In the genomic region with DNA sequence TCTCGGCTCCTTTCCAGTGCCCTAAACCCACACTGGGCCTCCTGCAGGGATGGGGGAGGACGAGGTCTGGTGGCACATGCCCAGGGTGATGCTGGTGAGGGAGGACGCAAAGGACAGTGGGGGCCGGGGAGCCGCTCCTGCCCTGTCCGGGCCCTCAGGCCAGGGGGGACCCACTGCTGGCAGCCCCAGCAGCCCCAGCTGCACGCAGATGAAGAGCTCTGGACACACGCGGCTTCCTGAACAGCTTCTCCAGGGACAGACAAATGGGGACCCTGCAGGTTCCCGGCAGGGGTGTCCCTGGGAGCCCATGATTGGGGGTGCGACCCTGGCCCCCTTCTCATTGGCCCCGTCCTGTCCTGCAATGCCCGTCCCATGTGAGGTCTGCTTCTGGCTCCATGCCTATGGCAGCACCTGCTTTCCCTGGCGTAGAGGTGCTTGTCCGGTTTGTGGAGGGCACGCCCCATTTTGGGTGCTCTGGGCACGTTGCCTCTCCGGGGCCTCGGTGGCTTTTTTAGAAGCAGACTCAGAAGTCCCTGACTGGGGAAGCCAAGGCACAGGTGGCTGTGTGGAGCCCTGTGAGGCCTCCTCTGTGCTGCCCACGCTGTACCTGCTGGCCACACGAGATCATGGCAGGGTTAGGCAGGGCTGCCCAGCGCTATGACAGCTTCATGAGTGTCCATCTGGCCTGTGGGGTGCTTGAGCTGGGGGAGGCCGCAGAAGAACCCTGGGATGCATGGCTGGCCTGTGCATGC, we compare ENCODE assay signal across 22 cellular contexts. TPM values are rescaled to one million over a fixed set of nuclear protein-coding genes. Genes with fewer than 3 reads are reported as not detected.
DNase-seq lines count a peak whose midpoint lies in the region; ATAC-seq and TF ChIP-seq lines count a peak whose summit lies in the region.
"Had no signal": no experiment of that assay in that cellular context is flagged by ENCODE, and none has a peak within 500 bp of the region (broad histone marks: within the 10 kb centered on the region; RNA-seq: fewer than 3 reads in every experiment).

No MANE protein-coding gene starts in this region.

- no peaks in the 10 kb centered on the region for H3K27me3 ChIP-seq in AG04450 (ENCODE audit: control insufficient read depth, insufficient read depth, low read length)
- no peaks in the 10 kb centered on the region for H3K27me3 ChIP-seq in NT2/D1 (ENCODE audit: insufficient read depth, insufficient read length)
- H3K27me3 ChIP-seq in trophoblast cell (ENCODE audit: insufficient read depth, low read length) = no peaks in the 10 kb centered on the region
- H3K27me3 ChIP-seq: suprapubic skin had no signal

- no peak for ATAC-seq in HG03139 (IDR thresholded peaks at IDR 0.05; ENCODE audit: unreplicated experiment)
- no peak for ATAC-seq in GM18868 (IDR thresholded peaks at IDR 0.05; ENCODE audit: unreplicated experiment)
- ATAC-seq: activated CD8-positive, alpha-beta T cell treated with anti-CD3 and anti-CD28 coated beads for 36 hours; CD8-positive, alpha-beta T cell; effector memory CD8-positive, alpha-beta T cell; GM23338 had no signal

- peak overlapping the region; percentile 72 for H3K14ac ChIP-seq in trophoblast cell (ENCODE audit: low read length)

- DNase-seq in AG04450 (ENCODE audit: low read depth, low spot score) (no peak), NT2/D1 (ENCODE audit: low read depth, low spot score) (no peak), coronary artery (ENCODE audit: low spot score) (no peak), trophoblast cell (no peak), NCI-H2081 (lab: John Stamatoyannopoulos, UW) (no peak)
- no peak for DNase-seq in stimulated activated CD4-positive, alpha-beta T cell treated with anti-CD3 and anti-CD28 coated beads, Interleukin-2, amount 100 ng/mL, for 48 hours
- DNase-seq: activated CD8-positive, alpha-beta T cell treated with anti-CD3 and anti-CD28 coated beads for 36 hours; activated T-cell treated with anti-CD3 and anti-CD28 coated beads, Interleukin-2, amount 50 U/mL, for 1 hour; amygdala; CD8-positive, alpha-beta T cell; cerebellar nuclear complex; effector memory CD8-positive, alpha-beta T cell; Karpas-422; NCI-H1105; NCI-H510A; retina; T1000 had no signal

- H4K8ac ChIP-seq in trophoblast cell (ENCODE audit: low read depth, low read length) = peak overlapping the region; percentile 66

- peaks cover 65% of the 10 kb centered on the region for H3K36me3 ChIP-seq in NT2/D1 (ENCODE audit: insufficient read depth, insufficient read length, low read length)
- peaks cover 16 to 33% of the 10 kb centered on the region in 2 experiments for H3K36me3 ChIP-seq in trophoblast cell (ENCODE audit: control insufficient read depth in 1 of 2, insufficient read depth in 2 of 2, low read length in 2 of 2)

- peaks cover 25% of the 10 kb centered on the region for H3K4me1 ChIP-seq in NT2/D1 (ENCODE audit: insufficient read depth, insufficient read length)
- peaks cover 22 to 24% of the 10 kb centered on the region in 2 experiments for H3K4me1 ChIP-seq in trophoblast cell (ENCODE audit: control insufficient read depth in 1 of 2, insufficient read depth in 2 of 2, low read length in 2 of 2)

- H2BK5ac ChIP-seq in trophoblast cell (ENCODE audit: low read depth, low read length, poor library complexity) = peak overlapping the region; percentile 88

- POLR2A ChIA-PET in AG04450 (lab: Yijun Ruan, JAX) = interaction anchor here (0.6 to 2.3 kb wide), 2 partner anchors 23 to 110 kb away, joined by 4 to 14 read pairs; a partner anchor contains a TSS

- no peak overlapping the region for H3K4me2 ChIP-seq in trophoblast cell (ENCODE audit: low read length)
- H3K4me2 ChIP-seq: GM23338 had no signal

- H4K91ac ChIP-seq in trophoblast cell (ENCODE audit: low read depth, low read length) = peak overlapping the region; percentile 85

- peak overlapping the region; percentile 56 for H3K18ac ChIP-seq in trophoblast cell (ENCODE audit: low read length)

- H2BK120ac ChIP-seq in trophoblast cell (ENCODE audit: insufficient read depth, low read length, poor library complexity) = peak overlapping the region; percentile 82

- WGBS in trophoblast cell (ENCODE audit: extremely low coverage, insufficient coverage, insufficient read length) = no CpG with 5 or more reads among the region's 23 CpGs

- peaks cover 16% of the 10 kb centered on the region for H3K9me3 ChIP-seq in AG04450 (ENCODE audit: control insufficient read depth, insufficient read depth, low read length)
- no peaks in the 10 kb centered on the region for H3K9me3 ChIP-seq in NT2/D1 (ENCODE audit: insufficient read depth, low read length)
- H3K9me3 ChIP-seq in trophoblast cell (ENCODE audit: insufficient read depth, low read depth, low read length) = peaks cover 8% of the 10 kb centered on the region
- H3K9me3 ChIP-seq: suprapubic skin had no signal

- peaks cover 14% of the 10 kb centered on the region for H3K79me1 ChIP-seq in trophoblast cell (ENCODE audit: low read length)

- no peak for TF ChIP-seq CTCF in AG04450 (IDR thresholded peaks at IDR 0.05; ENCODE audit: low read depth, low read length)
- TF ChIP-seq CTCF in coronary artery (IDR thresholded peaks at IDR 0.05) = no peak

- peak overlapping the region; percentile 23 for H3K4ac ChIP-seq in trophoblast cell (ENCODE audit: low read depth, low read length)

- CTCF ChIA-PET in AG04450 (lab: Charles Lee) = no interaction called here

- peak overlapping the region; percentile 85 for H2AK5ac ChIP-seq in trophoblast cell (ENCODE audit: low read length)

- H3K27ac ChIP-seq in AG04450 (ENCODE audit: low read depth, low read length) (peak overlapping the region; percentile 97), coronary artery (peak overlapping the region; percentile 68 to 91), trophoblast cell (ENCODE audit: low read depth, low read length) (peak overlapping the region; percentile 88)

- H3K4me3 ChIP-seq in AG04450 (ENCODE audit: low read depth, low read length) (no peak overlapping the region), NT2/D1 (ENCODE audit: insufficient read length, low read depth) (no peak overlapping the region), coronary artery (no peak overlapping the region), trophoblast cell (ENCODE audit: low read depth, low read length) (no peak overlapping the region)
- H3K4me3 ChIP-seq: GM23338, lung, suprapubic skin had no signal

- no peak overlapping the region for H3K23ac ChIP-seq in trophoblast cell (ENCODE audit: low read length)

- H4K12ac ChIP-seq in trophoblast cell (ENCODE audit: low read depth, low read length) = peak overlapping the region; percentile 22

- H2BK12ac ChIP-seq in trophoblast cell (ENCODE audit: low read length) = peak overlapping the region; percentile 38

- H3K9ac ChIP-seq in NT2/D1 (ENCODE audit: insufficient read length, low read depth) = peak overlapping the region; percentile 54
- H3K9ac ChIP-seq in trophoblast cell (ENCODE audit: low read length) = no peak overlapping the region

- peaks cover 6% of the 10 kb centered on the region for H3K79me2 ChIP-seq in trophoblast cell (ENCODE audit: control insufficient read depth, insufficient read depth, low read length, poor library complexity)

- peak overlapping the region; percentile 53 for H2AFZ ChIP-seq in trophoblast cell (ENCODE audit: insufficient read depth, low read length, poor library complexity)
- H2AFZ ChIP-seq: GM23338 had no signal

RNA-seq across cellular contexts. Expression of a gene that starts 15.4 kb away (rescaled TPM):
- polyA plus RNA-seq in AG04450 (2011; rRNA removed) = 2.5 and 5.2 TPM in 2 replicates
- polyA minus RNA-seq in AG04450 (2011; rRNA and poly(A)+ RNA removed) = 0.74 and 1.2 TPM in 2 replicates
- 0.73 and 0.85 TPM in 2 replicates for polyA plus RNA-seq in trophoblast cell (2013)
- polyA plus RNA-seq: GM23338 had no signal

RNA-seq across cellular contexts. Expression of a gene that starts 22.9 kb away (rescaled TPM):
- polyA plus RNA-seq in AG04450 (2011; rRNA removed) = 11.3 and 14.6 TPM in 2 replicates
- polyA minus RNA-seq in AG04450 (2011; rRNA and poly(A)+ RNA removed) = 25.6 and 41.1 TPM in 2 replicates
- polyA plus RNA-seq in trophoblast cell (2013) = 9.9 and 10.1 TPM in 2 replicates

RNA-seq across cellular contexts. Expression of a gene that starts 26.7 kb away (rescaled TPM):
- polyA plus RNA-seq in AG04450 (2011; rRNA removed) = 21.4 and 23.8 TPM in 2 replicates
- polyA minus RNA-seq in AG04450 (2011; rRNA and poly(A)+ RNA removed) = 21.6 and 22.1 TPM in 2 replicates
- 8.2 and 8.3 TPM in 2 replicates for polyA plus RNA-seq in trophoblast cell (2013)

RNA-seq across cellular contexts. Expression of a gene that starts 26.8 kb away (rescaled TPM):
- 8.7 and 10.6 TPM in 2 replicates for polyA plus RNA-seq in AG04450 (2011; rRNA removed)
- polyA minus RNA-seq in AG04450 (2011; rRNA and poly(A)+ RNA removed) = 8.0 and 13.3 TPM in 2 replicates
- polyA plus RNA-seq in trophoblast cell (2013) = 13.5 and 15.2 TPM in 2 replicates

RNA-seq across cellular contexts. Expression of a gene that starts 27.8 kb away (rescaled TPM):
- 21.8 and 26.9 TPM in 2 replicates for polyA plus RNA-seq in AG04450 (2011; rRNA removed)
- polyA minus RNA-seq in AG04450 (2011; rRNA and poly(A)+ RNA removed) = 11.3 and 13.3 TPM in 2 replicates
- 3.6 and 3.8 TPM in 2 replicates for polyA plus RNA-seq in trophoblast cell (2013)
